ENCODE assay signal across 1 cellular context in the genomic region with DNA sequence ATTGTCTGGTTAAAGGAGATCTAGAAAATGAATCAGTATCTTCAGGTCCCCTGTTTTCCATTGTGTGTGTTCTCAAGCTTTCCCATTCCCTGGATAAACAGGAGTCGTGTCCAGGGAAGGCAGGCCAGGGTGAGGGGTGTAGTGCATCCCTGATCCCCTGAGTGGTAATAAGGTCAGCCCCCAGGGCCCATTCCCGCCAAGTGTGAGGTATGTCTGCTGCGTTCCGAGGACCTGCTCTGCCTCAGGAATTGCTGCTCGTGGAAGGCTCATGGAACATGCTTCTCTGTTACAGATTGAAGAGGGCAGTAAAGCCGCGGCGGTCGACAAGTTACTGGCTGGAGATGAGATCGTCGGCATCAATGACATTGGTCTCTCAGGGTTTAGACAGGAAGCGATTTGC.
TF ChIP-seq lines count a peak whose summit lies in the region.

No MANE protein-coding gene starts in this region.

TF ChIP-seq in IMR-90, 13 proteins besides CTCF, POLR2A, EP300 and RAD21:
- TF ChIP-seq BHLHE40 (IDR thresholded peaks at IDR 0.05; ENCODE audit: low read depth, low read length) (no peak), RCOR1 (IDR thresholded peaks at IDR 0.05; ENCODE audit: insufficient replicate concordance, low read length) (no peak), RFX5 (IDR thresholded peaks at IDR 0.05; ENCODE audit: low read depth, low read length) (no peak), MAFK (IDR thresholded peaks at IDR 0.05; ENCODE audit: low read depth, low read length) (no peak), USF2 (IDR thresholded peaks at IDR 0.05; ENCODE audit: low read depth, low read length) (no peak), FOS (IDR thresholded peaks at IDR 0.05; ENCODE audit: low read depth, low read length) (no peak), SMC3 (IDR thresholded peaks at IDR 0.05; ENCODE audit: low read depth, low read length) (no peak), MAZ (IDR thresholded peaks at IDR 0.05; ENCODE audit: borderline replicate concordance, low read depth, low read length) (no peak), MXI1 (IDR thresholded peaks at IDR 0.05; ENCODE audit: borderline replicate concordance, low read depth, low read length) (no peak), CEBPB (IDR thresholded peaks at IDR 0.05; ENCODE audit: low read depth, low read length) (no peak), CHD1 (IDR thresholded peaks at IDR 0.05; ENCODE audit: low read depth, low read length) (no peak), NFE2L2 (IDR thresholded peaks at IDR 0.05; ENCODE audit: low read depth, low read length) (no peak)
- TF ChIP-seq, protein P1, sequence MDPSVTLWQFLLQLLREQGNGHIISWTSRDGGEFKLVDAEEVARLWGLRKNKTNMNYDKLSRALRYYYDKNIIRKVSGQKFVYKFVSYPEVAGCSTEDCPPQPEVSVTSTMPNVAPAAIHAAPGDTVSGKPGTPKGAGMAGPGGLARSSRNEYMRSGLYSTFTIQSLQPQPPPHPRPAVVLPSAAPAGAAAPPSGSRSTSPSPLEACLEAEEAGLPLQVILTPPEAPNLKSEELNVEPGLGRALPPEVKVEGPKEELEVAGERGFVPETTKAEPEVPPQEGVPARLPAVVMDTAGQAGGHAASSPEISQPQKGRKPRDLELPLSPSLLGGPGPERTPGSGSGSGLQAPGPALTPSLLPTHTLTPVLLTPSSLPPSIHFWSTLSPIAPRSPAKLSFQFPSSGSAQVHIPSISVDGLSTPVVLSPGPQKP (IDR thresholded peaks at IDR 0.05; ENCODE audit: borderline replicate concordance, low read depth, low read length), result no peak
